ENCODE assay signal across 11 cellular contexts in genomic region chr15:44319385-44319784, GRCh38. TPM values are rescaled to one million over a fixed set of nuclear protein-coding genes. Genes with fewer than 3 reads are reported as not detected.
A peak's percentile ranks its signal among the peaks of the same experiment; 100 is the strongest.
DNase-seq lines count a peak whose midpoint lies in the region; ATAC-seq and TF ChIP-seq lines count a peak whose summit lies in the region.
"Had no signal": no experiment of that assay in that cellular context is flagged by ENCODE, and none has a peak within 500 bp of the region (broad histone marks: within the 10 kb centered on the region; RNA-seq: fewer than 3 reads in every experiment).

No MANE protein-coding gene starts in this region.

- peak overlapping the region in 3 of 6 donors; percentile 40 to 69 (median 47) for H3K27ac Mint-ChIP-seq in naive B cell

- H3K4me3 Mint-ChIP-seq in naive B cell, result no peak overlapping the region

- ATAC-seq in GM18873 (IDR thresholded peaks at IDR 0.05; ENCODE audit: low FRiP score, unreplicated experiment) (peak; percentile 71), GM21825 (IDR thresholded peaks at IDR 0.05; ENCODE audit: unreplicated experiment) (peak; percentile 67), HG03520 (IDR thresholded peaks at IDR 0.05; ENCODE audit: unreplicated experiment) (peak; percentile 64), naive B cell (ENCODE audit: low read depth in 2 of 2) (peak; percentile 77 to 78)
- ATAC-seq: left cardiac atrium had no signal

- H3K9me3 ChIP-seq in ovary, result no peaks in the 10 kb centered on the region
- H3K9me3 ChIP-seq: esophagus muscularis mucosa had no signal

- H3K27ac ChIP-seq in ovary, result no peak overlapping the region
- H3K27ac ChIP-seq: esophagus muscularis mucosa had no signal

- no peak for TF ChIP-seq EP300 in ovary (IDR thresholded peaks at IDR 0.05)

- intact Hi-C loops in ovary (cut with DNase I), result no loop called here

- TF ChIP-seq POLR2A in ovary (IDR thresholded peaks at IDR 0.05), result no peak

- 90 to 97% (median 92%) methylated on average over 4 of the region's 4 CpGs for WGBS in ovary, 3 donors

- no peaks in the 10 kb centered on the region for H3K36me3 Mint-ChIP-seq in naive B cell

- no peaks in the 10 kb centered on the region for H3K36me3 ChIP-seq in ovary
- H3K36me3 ChIP-seq: esophagus muscularis mucosa had no signal

- no peaks in the 10 kb centered on the region for H3K9me3 Mint-ChIP-seq in naive B cell

- no peaks in the 10 kb centered on the region for H3K4me1 ChIP-seq in ovary (ENCODE audit: insufficient read depth)

- TF ChIP-seq CTCF in ovary (IDR thresholded peaks at IDR 0.05), result no peak

- no peaks in the 10 kb centered on the region for H3K27me3 ChIP-seq in ovary
- H3K27me3 ChIP-seq: esophagus muscularis mucosa had no signal

- peak; percentile 21 for DNase-seq in naive B cell
- no peak for DNase-seq in NCI-H774 (lab: John Stamatoyannopoulos, UW)
- DNase-seq in NCI-H1694 (lab: John Stamatoyannopoulos, UW), result no peak
- no peak for DNase-seq in ovary
- no peak for DNase-seq in NCI-H226
- DNase-seq: left cardiac atrium, NCI-H748 treated with DMSO at 0.1 percent for 48 hours had no signal

- no peak overlapping the region for H3K4me3 ChIP-seq in ovary
- H3K4me3 ChIP-seq: esophagus muscularis mucosa had no signal

- H3K27me3 Mint-ChIP-seq in naive B cell, result no peaks in the 10 kb centered on the region

- peaks cover 22 to 41% (median 35%) of the 10 kb centered on the region in 3 donors for H3K4me1 Mint-ChIP-seq in naive B cell

RNA-seq across cellular contexts. Expression of gene GOLM2, which starts 30.9 kb away (rescaled TPM):
- polyA plus RNA-seq in naive B cell (ENCODE audit: low read depth in 6 of 6) (10 to 100 TPM; 60.0 to 74.7 (median 63.9) TPM), ovary (10 to 100 TPM; 49.3 to 66.4 TPM)
- 100 to 1,000 TPM in 1 of 7 donors, 10 to 100 TPM in 6; 78.3 to 100 (median 91.1) TPM for total RNA-seq in ovary
